Comparison of ENCODE assay signal across 1 cellular context in the genomic region with DNA sequence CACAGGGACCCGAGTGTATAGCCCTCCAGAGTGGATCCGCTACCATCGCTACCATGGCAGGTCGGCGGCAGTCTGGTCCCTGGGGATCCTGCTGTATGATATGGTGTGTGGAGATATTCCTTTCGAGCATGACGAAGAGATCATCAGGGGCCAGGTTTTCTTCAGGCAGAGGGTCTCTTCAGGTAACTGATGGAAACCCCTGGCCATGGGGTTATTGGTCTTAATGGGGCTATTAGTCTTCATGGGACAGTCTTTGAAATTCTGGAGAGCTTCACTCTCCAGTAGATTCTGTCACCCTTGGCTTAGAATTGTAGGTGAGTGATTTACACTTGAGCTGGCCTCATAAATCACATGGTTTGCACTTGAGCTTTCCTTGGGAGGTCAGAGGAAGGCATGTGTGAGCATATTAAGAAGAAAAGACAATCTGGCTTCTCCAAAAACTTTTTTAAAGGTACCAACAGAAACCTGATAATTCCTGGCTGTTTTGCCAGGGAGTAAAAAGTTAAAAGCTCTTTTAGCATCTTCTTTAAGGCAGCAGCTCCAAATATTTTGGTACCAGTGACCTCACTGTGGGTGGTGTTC.
TF ChIP-seq lines count a peak whose summit lies in the region.

No MANE protein-coding gene starts in this region.

TF ChIP-seq in WTC11, 78 proteins besides CTCF, POLR2A, EP300 and RAD21 (continued from another document):
- TF ChIP-seq ARID4B (CRISPR knock-in tag; IDR thresholded peaks at IDR 0.05; ENCODE audit: borderline replicate concordance), result no peak
- TF ChIP-seq, protein P1, sequence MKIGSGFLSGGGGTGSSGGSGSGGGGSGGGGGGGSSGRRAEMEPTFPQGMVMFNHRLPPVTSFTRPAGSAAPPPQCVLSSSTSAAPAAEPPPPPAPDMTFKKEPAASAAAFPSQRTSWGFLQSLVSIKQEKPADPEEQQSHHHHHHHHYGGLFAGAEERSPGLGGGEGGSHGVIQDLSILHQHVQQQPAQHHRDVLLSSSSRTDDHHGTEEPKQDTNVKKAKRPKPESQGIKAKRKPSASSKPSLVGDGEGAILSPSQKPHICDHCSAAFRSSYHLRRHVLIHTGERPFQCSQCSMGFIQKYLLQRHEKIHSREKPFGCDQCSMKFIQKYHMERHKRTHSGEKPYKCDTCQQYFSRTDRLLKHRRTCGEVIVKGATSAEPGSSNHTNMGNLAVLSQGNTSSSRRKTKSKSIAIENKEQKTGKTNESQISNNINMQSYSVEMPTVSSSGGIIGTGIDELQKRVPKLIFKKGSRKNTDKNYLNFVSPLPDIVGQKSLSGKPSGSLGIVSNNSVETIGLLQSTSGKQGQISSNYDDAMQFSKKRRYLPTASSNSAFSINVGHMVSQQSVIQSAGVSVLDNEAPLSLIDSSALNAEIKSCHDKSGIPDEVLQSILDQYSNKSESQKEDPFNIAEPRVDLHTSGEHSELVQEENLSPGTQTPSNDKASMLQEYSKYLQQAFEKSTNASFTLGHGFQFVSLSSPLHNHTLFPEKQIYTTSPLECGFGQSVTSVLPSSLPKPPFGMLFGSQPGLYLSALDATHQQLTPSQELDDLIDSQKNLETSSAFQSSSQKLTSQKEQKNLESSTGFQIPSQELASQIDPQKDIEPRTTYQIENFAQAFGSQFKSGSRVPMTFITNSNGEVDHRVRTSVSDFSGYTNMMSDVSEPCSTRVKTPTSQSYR (CRISPR knock-in tag; IDR thresholded peaks at IDR 0.05), result no peak
